Comparison of ENCODE assay signal across 11 cellular contexts in the genomic region with DNA sequence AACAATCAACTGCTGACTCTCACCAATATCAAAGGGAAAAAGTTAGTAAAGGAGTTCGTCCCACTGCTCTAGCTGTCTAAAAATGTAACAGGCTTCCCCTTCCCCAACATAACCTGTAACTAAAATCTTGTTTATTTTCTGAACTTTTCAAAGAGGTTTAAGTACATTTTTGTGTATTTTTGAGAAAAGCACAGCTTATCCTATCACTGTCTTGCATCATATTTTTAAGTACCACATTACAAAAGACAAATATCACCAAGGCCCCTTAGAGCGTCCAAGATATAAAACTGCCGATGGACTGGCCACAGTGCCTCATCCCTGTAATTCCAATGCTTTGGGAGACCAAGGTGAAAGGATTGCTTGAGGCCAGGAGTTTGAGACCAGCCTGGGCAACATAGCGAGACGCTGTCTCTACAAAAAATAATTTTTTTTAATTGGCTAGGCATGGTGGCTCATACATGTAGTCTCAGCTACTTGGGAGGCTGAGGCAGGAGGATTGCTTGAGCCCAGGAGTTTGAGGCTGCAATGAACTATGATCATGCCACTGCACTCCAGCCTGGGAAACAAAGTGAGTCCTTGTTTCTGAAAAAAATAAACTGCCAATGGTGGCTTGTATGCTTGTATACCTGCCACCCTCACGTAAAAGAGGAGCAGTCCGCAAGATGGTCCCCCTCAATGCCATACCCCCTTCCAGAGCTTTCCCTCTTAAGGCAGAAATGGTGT. TPM values are rescaled to one million over a fixed set of nuclear protein-coding genes. Genes with fewer than 3 reads are reported as not detected.
DNase-seq lines count a peak whose midpoint lies in the region; ATAC-seq and TF ChIP-seq lines count a peak whose summit lies in the region.
"Had no signal": no experiment of that assay in that cellular context is flagged by ENCODE, and none has a peak within 500 bp of the region (broad histone marks: within the 10 kb centered on the region; RNA-seq: fewer than 3 reads in every experiment).

No MANE protein-coding gene starts in this region.

- TF ChIP-seq CTCF in heart left ventricle (IDR thresholded peaks at IDR 0.05) (no peak), fibroblast of pulmonary artery (IDR thresholded peaks at IDR 0.05; ENCODE audit: low read length, missing control alignments) (no peak), osteoblast (IDR thresholded peaks at IDR 0.05; ENCODE audit: extremely low read depth, low read depth, low read length) (no peak), uterus (IDR thresholded peaks at IDR 0.05) (no peak)

- peak overlapping the region; percentile 66 for H3K4me2 ChIP-seq in osteoblast (ENCODE audit: insufficient read depth, low read length)

- TF ChIP-seq POLR2A in heart left ventricle (IDR thresholded peaks at IDR 0.05), result no peak
- TF ChIP-seq POLR2A in uterus (IDR thresholded peaks at IDR 0.05), result no peak

- H3K27me3 ChIP-seq in heart left ventricle (no peaks in the 10 kb centered on the region), osteoblast (ENCODE audit: insufficient read depth, low read length) (no peaks in the 10 kb centered on the region), uterus (no peaks in the 10 kb centered on the region)

- no peaks in the 10 kb centered on the region for H3K79me2 ChIP-seq in osteoblast (ENCODE audit: insufficient read depth, low read length)

- peak overlapping the region in 2 of 12 donors; percentile 20 to 29 for H3K4me3 ChIP-seq in heart left ventricle
- H3K4me3 ChIP-seq in fibroblast of pulmonary artery (replicated peaks; ENCODE audit: low read depth, low read length), result no peak overlapping the region
- H3K4me3 ChIP-seq in osteoblast (ENCODE audit: insufficient read depth, low read length), result no peak overlapping the region
- peak overlapping the region in 1 of 2 donors; percentile 10 for H3K4me3 ChIP-seq in uterus

- 79 to 84% (median 84%) methylated on average over 7 of the region's 7 CpGs for WGBS in heart left ventricle, 4 donors

- H3K36me3 ChIP-seq in heart left ventricle (no peaks in the 10 kb centered on the region), osteoblast (ENCODE audit: insufficient read depth, low read length) (no peaks in the 10 kb centered on the region), uterus (no peaks in the 10 kb centered on the region)

- no peak for DNase-seq in heart left ventricle
- DNase-seq in Right ventricle myocardium superior, result no peak
- DNase-seq in fibroblast of pulmonary artery (ENCODE audit: low read depth), result peak; percentile 12
- no peak for DNase-seq in osteoblast (ENCODE audit: insufficient read length, low spot score, missing footprints)
- no peak for DNase-seq in uterus
- no peak for DNase-seq in DMS114 treated with DMSO at 0.1 percent for 48 hours (lab: John Stamatoyannopoulos, UW; ENCODE audit: unreplicated experiment)
- no peak for DNase-seq in ACHN
- DNase-seq: activated CD4-positive, alpha-beta T cell treated with anti-CD3 and anti-CD28 coated beads, Interleukin-2, amount 50 U/mL, for 1 hour; stimulated activated CD4-positive, alpha-beta T cell treated with anti-CD3 and anti-CD28 coated beads, Interleukin-15, amount 100 ng/mL, for 24 hours had no signal

- ATAC-seq in heart left ventricle (no peak), Right ventricle myocardium superior (ENCODE audit: poor library complexity) (no peak), GM21423 (IDR thresholded peaks at IDR 0.05; ENCODE audit: unreplicated experiment) (no peak)
- ATAC-seq: stimulated activated memory B cell treated with anti-CD40 and anti-IgM and Interleukin-4, amounts not matched to agents 10 μg/mL and 1 μg/mL and 100 μg/mL, for 72 hours had no signal

- H3K9me3 ChIP-seq in heart left ventricle, result peaks cover 0 to 4% (median 0%) of the 10 kb centered on the region in 12 donors
- peaks cover under 1% of the 10 kb centered on the region for H3K9me3 ChIP-seq in osteoblast (ENCODE audit: low read depth, low read length)
- H3K9me3 ChIP-seq in uterus, result no peaks in the 10 kb centered on the region

- peaks cover 0 to 51% (median 26%) of the 10 kb centered on the region in 12 donors for H3K4me1 ChIP-seq in heart left ventricle
- peaks cover 28% of the 10 kb centered on the region for H3K4me1 ChIP-seq in osteoblast (ENCODE audit: insufficient read depth, low read length)
- peaks cover 0 to 3% of the 10 kb centered on the region in 2 donors for H3K4me1 ChIP-seq in uterus

- H3K27ac ChIP-seq in heart left ventricle (peak overlapping the region; percentile 69 to 92 (median 84)), osteoblast (ENCODE audit: low read depth, low read length) (peak overlapping the region; percentile 93), uterus (peak overlapping the region; percentile 87 to 90)

- intact Hi-C loops in heart left ventricle (cut with DNase I), result loop anchor here in 2 of 10 donors (2.0 to 5.0 kb wide), 2 partner anchors 22 to 40 kb away; a partner anchor contains a TSS
- intact Hi-C loops in Right ventricle myocardium superior (cut with DNase I), result no loop called here
- intact Hi-C loops in uterus (cut with DNase I; ENCODE audit: low total_unique reads), result no loop called here

- peak overlapping the region; percentile 78 for H2AFZ ChIP-seq in osteoblast (ENCODE audit: low read length)

- in situ Hi-C loops in ACHN (cut with HindIII; ENCODE audit: low pct_ligation_motif_present, low pct_unique_long_range_greater_than_20kb, low sequenced_read_pairs), result no loop called here

- no peaks in the 10 kb centered on the region for H4K20me1 ChIP-seq in osteoblast (ENCODE audit: insufficient read depth, low read length)

RNA-seq across cellular contexts. Expression of a gene that starts 21.2 kb away (rescaled TPM):
- 100 to 1,000 TPM; 159 to 241 (median 177) TPM for total RNA-seq in heart left ventricle
- 100 to 1,000 TPM; 107 to 232 TPM for polyA plus RNA-seq in heart left ventricle
- total RNA-seq in Right ventricle myocardium superior, result 217 TPM
- 249 and 275 TPM in 2 replicates for total RNA-seq in osteoblast
- total RNA-seq in uterus, result 100 to 1,000 TPM; 255 to 386 (median 292) TPM
